ENCODE assay signal across 25 cellular contexts in the genomic region with DNA sequence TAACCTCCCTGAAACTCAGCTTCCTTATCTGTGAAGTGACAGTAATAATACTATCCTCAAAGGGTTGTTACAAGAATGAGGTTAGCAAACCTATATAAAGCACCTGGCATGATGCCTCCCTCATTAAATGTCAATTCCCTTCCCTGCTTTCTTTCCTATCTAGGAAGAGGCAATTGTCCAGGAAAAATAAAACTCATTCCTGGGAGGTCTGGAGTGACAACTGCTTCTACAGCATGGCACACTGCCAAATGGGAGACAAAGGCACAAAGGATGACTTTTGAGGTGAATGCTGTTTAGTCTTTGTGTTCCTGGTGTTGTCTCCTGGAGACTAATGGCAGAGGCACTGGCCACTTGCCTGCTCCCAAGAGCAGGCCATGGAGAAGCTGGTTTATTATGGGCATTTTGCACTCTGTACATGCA. TPM values are rescaled to one million over a fixed set of nuclear protein-coding genes. Genes with fewer than 3 reads are reported as not detected.
A peak's percentile ranks its signal among the peaks of the same experiment; 100 is the strongest.
DNase-seq lines count a peak whose midpoint lies in the region; ATAC-seq and TF ChIP-seq lines count a peak whose summit lies in the region.
"Had no signal": no experiment of that assay in that cellular context is flagged by ENCODE, and none has a peak within 500 bp of the region (broad histone marks: within the 10 kb centered on the region; RNA-seq: fewer than 3 reads in every experiment).

No MANE protein-coding gene starts in this region.

- no peaks in the 10 kb centered on the region for H4K20me1 ChIP-seq in mammary epithelial cell (ENCODE audit: insufficient read depth, low read length)

- H3K27ac Mint-ChIP-seq in type B pancreatic cell: no peak overlapping the region
- H3K27ac Mint-ChIP-seq: activated CD4-positive, alpha-beta memory T cell treated with anti-CD3 and anti-CD28 coated beads for 36 hours; natural killer cell had no signal

- CTCF ChIA-PET in mammary epithelial cell (lab: Charles Lee; ENCODE audit: low non-redundant PET): no interaction called here

- H3K4me1 ChIP-seq in mammary epithelial cell (ENCODE audit: insufficient read depth, low read length) (peaks cover 30% of the 10 kb centered on the region), foreskin keratinocyte (no peaks in the 10 kb centered on the region)
- H3K4me1 ChIP-seq: A549 had no signal

- H2AFZ ChIP-seq in mammary epithelial cell (ENCODE audit: low read depth, low read length): no peak overlapping the region

- intact Hi-C loops in mammary epithelial cell (cut with micrococcal nuclease): no loop called here

- H3K9me3 Mint-ChIP-seq in type B pancreatic cell: no peaks in the 10 kb centered on the region

- H3K4me1 Mint-ChIP-seq in type B pancreatic cell (ENCODE audit: unreplicated experiment): no peaks in the 10 kb centered on the region
- H3K4me1 Mint-ChIP-seq: natural killer cell had no signal

- no peak for ATAC-seq in GM21526 (IDR thresholded peaks at IDR 0.05; ENCODE audit: low FRiP score, unreplicated experiment)
- ATAC-seq in foreskin keratinocyte: no peak
- ATAC-seq: A549, left lobe of liver, natural killer cell had no signal

- no peaks in the 10 kb centered on the region for H3K79me2 ChIP-seq in mammary epithelial cell (ENCODE audit: insufficient read depth, low read length)

- no peak overlapping the region for H3K4me3 Mint-ChIP-seq in type B pancreatic cell
- H3K4me3 Mint-ChIP-seq: activated CD4-positive, alpha-beta memory T cell treated with anti-CD3 and anti-CD28 coated beads for 36 hours; natural killer cell had no signal

- no peak for TF ChIP-seq CTCF in mammary epithelial cell (conservative IDR thresholded peaks at IDR 0.05 in 1 of 2, IDR thresholded peaks at IDR 0.05 in 1 of 2; ENCODE audit: extremely low read depth in 1 of 2, insufficient read depth in 1 of 2, low read depth in 1 of 2, low read length in 2 of 2)
- TF ChIP-seq CTCF in foreskin keratinocyte (conservative IDR thresholded peaks at IDR 0.05): no peak
- TF ChIP-seq CTCF in type B pancreatic cell (conservative IDR thresholded peaks at IDR 0.05): no peak

- no peak overlapping the region for H3K4me3 ChIP-seq in mammary epithelial cell (replicated peaks in 1 of 3; ENCODE audit: insufficient read depth in 1 of 3, low read depth in 2 of 3, low read length in 3 of 3)
- H3K4me3 ChIP-seq: A549 had no signal

- H3K9ac ChIP-seq in mammary epithelial cell (ENCODE audit: insufficient read depth, low read length): no peak overlapping the region
- H3K9ac ChIP-seq: KMS-11 had no signal

- DNase-seq in A172 (ENCODE audit: low spot score) (peak; percentile 67), NCI-H1092 (lab: John Stamatoyannopoulos, UW) (peak; percentile 79), NCI-H69 (lab: John Stamatoyannopoulos, UW) (peak; percentile 17), mammary epithelial cell (no peak), OCI-M1 (lab: John Stamatoyannopoulos, UW) (no peak), foreskin keratinocyte (no peak), type B pancreatic cell (ENCODE audit: extremely low spot score, unreplicated experiment) (no peak)
- DNase-seq: activated CD4-positive, alpha-beta memory T cell treated with anti-CD3 and anti-CD28 coated beads for 36 hours; activated effector memory CD4-positive, alpha-beta T cell treated with anti-CD3 and anti-CD28 coated beads, Interleukin-2, amount 50 U/mL, for 16 hours; C1 segment of cervical spinal cord; Calu3; effector CD8-positive, alpha-beta T cell; H7; midbrain; MV-4-11; natural killer cell; NCI-H187 treated with DMSO at 0.1 percent for 48 hours; NCI-H510A; retina; RPMI8226; T1000 had no signal

- no TSS peak for BruUV-seq in mammary epithelial cell (replicated peaks; lab: Mats Ljungman, UMichigan)

- peaks cover 7% of the 10 kb centered on the region for H3K27me3 Mint-ChIP-seq in type B pancreatic cell
- H3K27me3 Mint-ChIP-seq: activated CD4-positive, alpha-beta memory T cell treated with anti-CD3 and anti-CD28 coated beads for 36 hours had no signal

- H3K27me3 ChIP-seq in mammary epithelial cell (ENCODE audit: insufficient read depth, low read length): no peaks in the 10 kb centered on the region
- no peaks in the 10 kb centered on the region for H3K27me3 ChIP-seq in foreskin keratinocyte

- in situ Hi-C loops in mammary epithelial cell (cut with MboI; ENCODE audit: low sequenced_read_pairs in 2 of 2): no loop called here

- no peaks in the 10 kb centered on the region for H3K36me3 Mint-ChIP-seq in type B pancreatic cell
- H3K36me3 Mint-ChIP-seq: activated CD4-positive, alpha-beta memory T cell treated with anti-CD3 and anti-CD28 coated beads for 36 hours had no signal

- no peak overlapping the region for H3K4me2 ChIP-seq in mammary epithelial cell (ENCODE audit: insufficient read depth, low read depth, low read length)
- H3K4me2 ChIP-seq: A549, KMS-11 had no signal

- no peaks in the 10 kb centered on the region for H3K36me3 ChIP-seq in mammary epithelial cell (ENCODE audit: insufficient read depth, low read length)

- H3K27ac ChIP-seq in mammary epithelial cell (ENCODE audit: insufficient read depth, low read depth, low read length): peak overlapping the region; percentile 53
- H3K27ac ChIP-seq in foreskin keratinocyte: no peak overlapping the region
- H3K27ac ChIP-seq: A549, KMS-11 had no signal

- dilution Hi-C loops in mammary epithelial cell (cut with HindIII; ENCODE audit: low sequenced_read_pairs): no loop called here

- no peaks in the 10 kb centered on the region for H3K9me3 ChIP-seq in mammary epithelial cell (replicated peaks; ENCODE audit: insufficient read depth, low read length)
- H3K9me3 ChIP-seq: A549 had no signal

RNA-seq across cellular contexts. Expression of a gene that starts 32.2 kb away (rescaled TPM):
- total RNA-seq in A172 (2014; rRNA removed; shearing (Covaris generic)): 133 and 140 TPM in 2 replicates
- total RNA-seq in mammary epithelial cell (100 to 1,000 TPM in 1 of 2 donors, 10 to 100 TPM in 1; 35.8 to 109 TPM), foreskin keratinocyte (18.5 and 31.5 TPM in 2 replicates), type B pancreatic cell (ENCODE audit: low replicate concordance) (4.7 and 8.5 TPM in 2 replicates)
- polyA plus RNA-seq in mammary epithelial cell (8.0 TPM), foreskin keratinocyte (4.2 and 5.3 TPM in 2 replicates)
- 112 TPM for polyA minus RNA-seq in mammary epithelial cell
- total RNA-seq: activated CD4-positive, alpha-beta memory T cell treated with anti-CD3 and anti-CD28 coated beads for 36 hours; natural killer cell had no signal

Comparison
In these comparisons a context has a peak if more than half of its experiments do, and no peak if none do; other contexts are left out.
1. DNase-seq: peak in A172 (single experiment), NCI-H1092 (single experiment) and NCI-H69 (single experiment); none in mammary epithelial cell (single experiment), OCI-M1 (single experiment), foreskin keratinocyte (0 of 2) and type B pancreatic cell (single experiment).